8 cellular contexts compared by ENCODE assay signal in genomic region chr3:129576514-129577345, GRCh38. TPM values are rescaled to one million over a fixed set of nuclear protein-coding genes. Genes with fewer than 3 reads are reported as not detected.
A peak's percentile ranks its signal among the peaks of the same experiment; 100 is the strongest.
DNase-seq lines count a peak whose midpoint lies in the region; ATAC-seq lines count a peak whose summit lies in the region.

No MANE protein-coding gene starts in this region.

- DNase-seq in Ammon's horn (ENCODE audit: low spot score) = peak; percentile 56
- peak; percentile 46 for DNase-seq in NCI-H2029 treated with DMSO at 0.1 percent for 48 hours (lab: John Stamatoyannopoulos, UW)
- peak; percentile 65 for DNase-seq in activated CD8-positive, alpha-beta memory T cell treated with anti-CD3 and anti-CD28 coated beads, Interleukin-2, amount 50 U/mL, for 1 hour (ENCODE audit: extremely low read depth)
- peak; percentile 71 for DNase-seq in left ventricle myocardium superior
- DNase-seq in stimulated activated effector memory CD8-positive, alpha-beta T cell treated with anti-CD3 and anti-CD28 coated beads, Interleukin-12 subunit alpha, Interleukin-12 subunit beta, amount 100 ng/mL, for 72 hours (ENCODE audit: low spot score in 2 of 2) = peak; percentile 40 to 75
- DNase-seq in NCI-H187 treated with DMSO at 0.1 percent for 48 hours (lab: John Stamatoyannopoulos, UW) = no peak

- H3K9me3 Mint-ChIP-seq in stimulated activated effector memory CD8-positive, alpha-beta T cell treated with anti-CD3 and anti-CD28 coated beads, Interleukin-12 subunit alpha, Interleukin-12 subunit beta, amount 100 ng/mL, for 72 hours = no peaks in the 10 kb centered on the region

- peaks cover 69% of the 10 kb centered on the region for H3K4me1 Mint-ChIP-seq in stimulated activated effector memory CD8-positive, alpha-beta T cell treated with anti-CD3 and anti-CD28 coated beads, Interleukin-12 subunit alpha, Interleukin-12 subunit beta, amount 100 ng/mL, for 72 hours

- peaks cover 12% of the 10 kb centered on the region for H3K36me3 Mint-ChIP-seq in stimulated activated effector memory CD8-positive, alpha-beta T cell treated with anti-CD3 and anti-CD28 coated beads, Interleukin-12 subunit alpha, Interleukin-12 subunit beta, amount 100 ng/mL, for 72 hours

- H3K4me3 Mint-ChIP-seq in stimulated activated effector memory CD8-positive, alpha-beta T cell treated with anti-CD3 and anti-CD28 coated beads, Interleukin-12 subunit alpha, Interleukin-12 subunit beta, amount 100 ng/mL, for 72 hours = peak overlapping the region; percentile 81

- peak overlapping the region; percentile 96 for H3K27ac Mint-ChIP-seq in stimulated activated effector memory CD8-positive, alpha-beta T cell treated with anti-CD3 and anti-CD28 coated beads, Interleukin-12 subunit alpha, Interleukin-12 subunit beta, amount 100 ng/mL, for 72 hours

- ATAC-seq in GM19463 (IDR thresholded peaks at IDR 0.05; ENCODE audit: unreplicated experiment) (peak; percentile 59), left ventricle myocardium superior (peak; percentile 64), HG03025 (IDR thresholded peaks at IDR 0.05; ENCODE audit: low FRiP score, unreplicated experiment) (no peak)
- peak; percentile 81 for ATAC-seq in stimulated activated effector memory CD8-positive, alpha-beta T cell treated with anti-CD3 and anti-CD28 coated beads, Interleukin-12 subunit alpha, Interleukin-12 subunit beta, amount 100 ng/mL, for 72 hours

- intact Hi-C loops in left ventricle myocardium superior (cut with micrococcal nuclease) = no loop called here

RNA-seq across cellular contexts. Expression of gene PLXND1, which starts 29.7 kb away (rescaled TPM):
- 56.6 TPM for total RNA-seq in left ventricle myocardium superior

RNA-seq across cellular contexts. Expression of gene H1-8, which starts 33.8 kb away (rescaled TPM):
- total RNA-seq in left ventricle myocardium superior = not detected

RNA-seq across cellular contexts. Expression of gene RHO, which starts 48.3 kb away (rescaled TPM):
- total RNA-seq in left ventricle myocardium superior = not detected
